In genomic region chr9:85914108-85914507, GRCh38 we compare ENCODE assay signal across 22 cellular contexts. TPM values are rescaled to one million over a fixed set of nuclear protein-coding genes. Genes with fewer than 3 reads are reported as not detected.
DNase-seq lines count a peak whose midpoint lies in the region; ATAC-seq and TF ChIP-seq lines count a peak whose summit lies in the region.
"Had no signal": no experiment of that assay in that cellular context is flagged by ENCODE, and none has a peak within 500 bp of the region (broad histone marks: within the 10 kb centered on the region; RNA-seq: fewer than 3 reads in every experiment).

No MANE protein-coding gene starts in this region.

- H3K9me3 ChIP-seq in BLaER1, result no peaks in the 10 kb centered on the region
- H3K9me3 ChIP-seq in CD8-positive, alpha-beta T cell (ENCODE audit: low read length), result no peaks in the 10 kb centered on the region
- H3K9me3 ChIP-seq: body of pancreas, Caco-2 had no signal

- H3K4me3 ChIP-seq in BLaER1 (no peak overlapping the region), fibroblast of pulmonary artery (replicated peaks; ENCODE audit: low read depth, low read length) (no peak overlapping the region)
- H3K4me3 ChIP-seq in CD8-positive, alpha-beta T cell (ENCODE audit: low read depth, low read length), result no peak overlapping the region
- H3K4me3 ChIP-seq: body of pancreas, heart left ventricle had no signal

- H3K36me3 ChIP-seq in BLaER1, result no peaks in the 10 kb centered on the region
- no peaks in the 10 kb centered on the region for H3K36me3 ChIP-seq in CD8-positive, alpha-beta T cell (ENCODE audit: insufficient read depth, low read length)
- H3K36me3 ChIP-seq: heart left ventricle had no signal

- no peaks in the 10 kb centered on the region for H3K36me3 Mint-ChIP-seq in CD8-positive, alpha-beta T cell
- no peaks in the 10 kb centered on the region for H3K36me3 Mint-ChIP-seq in T-cell
- H3K36me3 Mint-ChIP-seq: activated CD4-positive, alpha-beta memory T cell treated with anti-CD3 and anti-CD28 coated beads for 36 hours; type B pancreatic cell had no signal

- H4K20me1 ChIP-seq in BLaER1, result no peaks in the 10 kb centered on the region

- no peak overlapping the region for H3K9ac ChIP-seq in BLaER1

- no peak for TF ChIP-seq CTCF in CD8-positive, alpha-beta T cell (IDR thresholded peaks at IDR 0.05)
- TF ChIP-seq CTCF in fibroblast of pulmonary artery (IDR thresholded peaks at IDR 0.05; ENCODE audit: low read length, missing control alignments), result no peak

- no peak for ATAC-seq in CD8-positive, alpha-beta T cell
- no peak for ATAC-seq in T-cell (replicated peaks in 1 of 4)
- ATAC-seq: body of pancreas; heart left ventricle; left ventricle myocardium superior; stimulated activated naive CD8-positive, alpha-beta T cell treated with anti-CD3 and anti-CD28 coated beads, Interleukin-15, Interleukin-2, amounts not matched to agents 100 U/mL and 50 U/mL, for 24 hours had no signal

- 0 out of 2 replicates have a peak, but pooled peaks cover 4% of the 10 kb centered on the region for H3K4me1 ChIP-seq in BLaER1
- no peaks in the 10 kb centered on the region for H3K4me1 ChIP-seq in CD8-positive, alpha-beta T cell (ENCODE audit: insufficient read depth, low read length)
- H3K4me1 ChIP-seq: body of pancreas, Caco-2, heart left ventricle had no signal

- H3K4me3 Mint-ChIP-seq in CD8-positive, alpha-beta T cell, result peak overlapping the region; percentile 29
- peak overlapping the region in 1 of 3 donors; percentile 13 for H3K4me3 Mint-ChIP-seq in T-cell
- H3K4me3 Mint-ChIP-seq: activated CD4-positive, alpha-beta memory T cell treated with anti-CD3 and anti-CD28 coated beads for 36 hours; activated naive CD4-positive, alpha-beta T cell treated with anti-CD3 and anti-CD28 coated beads, Interleukin-2, amount 50 U/mL, for 24 hours; activated T-cell treated with anti-CD3 and anti-CD28 coated beads, Interleukin-2, amount 50 U/mL, for 24 hours; type B pancreatic cell had no signal

- intact Hi-C loops in CD8-positive, alpha-beta T cell (cut with DNase I, micrococcal nuclease), result no loop called here

- DNase-seq in CD8-positive, alpha-beta T cell, result no peak
- no peak for DNase-seq in T-cell
- DNase-seq in fibroblast of pulmonary artery (ENCODE audit: low read depth), result peak; percentile 2
- DNase-seq in effector CD4-positive, alpha-beta T cell, result no peak
- no peak for DNase-seq in NCI-H2081 (lab: John Stamatoyannopoulos, UW)
- no peak for DNase-seq in NCI-H1694 (lab: John Stamatoyannopoulos, UW)
- DNase-seq: activated CD4-positive, alpha-beta memory T cell treated with anti-CD3 and anti-CD28 coated beads for 36 hours; activated T-cell treated with anti-CD3 and anti-CD28 coated beads, Interleukin-2, amount 50 U/mL, for 24 hours; body of pancreas; Caco-2; HCEC 1CT; heart left ventricle; left ventricle myocardium superior; NCI-H1436; NCI-H2171 treated with DMSO at 0.1 percent for 48 hours; Right ventricle myocardium superior; small intestine; stimulated activated CD4-positive, alpha-beta T cell treated with anti-CD3 and anti-CD28 coated beads, Interleukin-2, amount 100 ng/mL, for 48 hours; stimulated activated naive CD8-positive, alpha-beta T cell treated with anti-CD3 and anti-CD28 coated beads, Interleukin-15, Interleukin-2, amounts not matched to agents 100 U/mL and 50 U/mL, for 24 hours had no signal

- CTCF ChIA-PET in CD8-positive, alpha-beta T cell (lab: Charles Lee), result no interaction called here
- CTCF ChIA-PET in T-cell (lab: Charles Lee), result no interaction called here

- H3K4me1 Mint-ChIP-seq in CD8-positive, alpha-beta T cell (ENCODE audit: low read depth), result peaks cover 11% of the 10 kb centered on the region
- H3K4me1 Mint-ChIP-seq in T-cell, result peaks cover 12 to 14% (median 13%) of the 10 kb centered on the region in 3 donors

- H3K4me2 ChIP-seq in BLaER1, result peak overlapping the region; percentile 5; the same call in 1 of the 2 replicates

- no peak overlapping the region for H3K27ac ChIP-seq in BLaER1
- H3K27ac ChIP-seq in CD8-positive, alpha-beta T cell (ENCODE audit: low read depth, low read length), result no peak overlapping the region
- H3K27ac ChIP-seq: body of pancreas, heart left ventricle had no signal

- H3K27ac Mint-ChIP-seq in CD8-positive, alpha-beta T cell, result peak overlapping the region; percentile 65
- peak overlapping the region; percentile 53 to 82 for H3K27ac Mint-ChIP-seq in T-cell
- H3K27ac Mint-ChIP-seq: activated CD4-positive, alpha-beta memory T cell treated with anti-CD3 and anti-CD28 coated beads for 36 hours; activated naive CD4-positive, alpha-beta T cell treated with anti-CD3 and anti-CD28 coated beads, Interleukin-2, amount 50 U/mL, for 24 hours; activated T-cell treated with anti-CD3 and anti-CD28 coated beads, Interleukin-2, amount 50 U/mL, for 24 hours; type B pancreatic cell had no signal

- peaks cover 2% of the 10 kb centered on the region for H3K27me3 Mint-ChIP-seq in CD8-positive, alpha-beta T cell (ENCODE audit: low read depth)
- H3K27me3 Mint-ChIP-seq in T-cell, result peaks cover 2 to 3% of the 10 kb centered on the region in 2 donors
- H3K27me3 Mint-ChIP-seq: activated CD4-positive, alpha-beta memory T cell treated with anti-CD3 and anti-CD28 coated beads for 36 hours; activated naive CD4-positive, alpha-beta T cell treated with anti-CD3 and anti-CD28 coated beads, Interleukin-2, amount 50 U/mL, for 24 hours; activated T-cell treated with anti-CD3 and anti-CD28 coated beads, Interleukin-2, amount 50 U/mL, for 24 hours; type B pancreatic cell had no signal

- H3K27me3 ChIP-seq in BLaER1, result no peaks in the 10 kb centered on the region
- no peaks in the 10 kb centered on the region for H3K27me3 ChIP-seq in CD8-positive, alpha-beta T cell (ENCODE audit: insufficient read depth, low read length)
- H3K27me3 ChIP-seq: body of pancreas, heart left ventricle had no signal

- POLR2A ChIA-PET in CD8-positive, alpha-beta T cell (lab: Charles Lee), result no interaction called here
- POLR2A ChIA-PET in T-cell (lab: Charles Lee), result no interaction called here

- no peaks in the 10 kb centered on the region for H3K9me3 Mint-ChIP-seq in CD8-positive, alpha-beta T cell
- no peaks in the 10 kb centered on the region for H3K9me3 Mint-ChIP-seq in T-cell
- H3K9me3 Mint-ChIP-seq: activated CD4-positive, alpha-beta memory T cell treated with anti-CD3 and anti-CD28 coated beads for 36 hours; activated naive CD4-positive, alpha-beta T cell treated with anti-CD3 and anti-CD28 coated beads, Interleukin-2, amount 50 U/mL, for 24 hours; activated T-cell treated with anti-CD3 and anti-CD28 coated beads, Interleukin-2, amount 50 U/mL, for 24 hours; type B pancreatic cell had no signal

RNA-seq across cellular contexts. Expression of gene NAA35, which starts 26.8 kb away (rescaled TPM):
- 10 to 100 TPM; 19.8 to 24.0 TPM for total RNA-seq in CD8-positive, alpha-beta T cell
- 10 to 100 TPM; 17.6 to 25.3 (median 24.3) TPM for total RNA-seq in T-cell
